Comparison of ENCODE assay signal across 8 cellular contexts in the genomic region with DNA sequence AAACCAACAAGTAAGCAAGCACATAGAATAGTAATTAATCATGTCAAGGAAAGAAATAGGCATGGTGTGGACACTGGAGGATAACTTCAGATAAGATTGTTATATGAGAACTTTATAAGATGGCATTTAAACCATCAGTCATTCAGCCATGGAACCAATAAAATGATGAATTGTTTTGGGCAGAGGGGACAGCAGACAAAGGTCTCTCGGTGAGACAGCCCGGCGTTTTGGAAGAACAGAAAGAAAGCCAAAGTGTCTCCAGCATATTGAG. TPM values are rescaled to one million over a fixed set of nuclear protein-coding genes. Genes with fewer than 3 reads are reported as not detected.
DNase-seq lines count a peak whose midpoint lies in the region; ATAC-seq, FAIRE-seq and TF ChIP-seq lines count a peak whose summit lies in the region.

No MANE protein-coding gene starts in this region.

- H3K4me1 ChIP-seq in astrocyte (ENCODE audit: insufficient read depth, low read length) (peaks cover 11% of the 10 kb centered on the region), lower lobe of right lung (peaks cover 25% of the 10 kb centered on the region), tibial artery (peaks cover 0 to 64% (median 28%) of the 10 kb centered on the region in 4 donors)

- H3K4me1 Mint-ChIP-seq in activated T-cell treated with anti-CD3 and anti-CD28 coated beads, Interleukin-2, amount 50 U/mL, for 4 hours (ENCODE audit: low read depth), result peaks cover 37% of the 10 kb centered on the region
- H3K4me1 Mint-ChIP-seq in astrocyte (ENCODE audit: low read depth, unreplicated experiment), result peaks cover 24% of the 10 kb centered on the region

- H3K9me3 ChIP-seq in astrocyte (ENCODE audit: insufficient read depth, low read depth, low read length) (no peaks in the 10 kb centered on the region), lower lobe of right lung (no peaks in the 10 kb centered on the region), tibial artery (no peaks in the 10 kb centered on the region)

- peaks cover 19% of the 10 kb centered on the region for H3K79me2 ChIP-seq in astrocyte (ENCODE audit: insufficient read depth, low read length)

- peak overlapping the region; percentile 96 for H3K4me3 Mint-ChIP-seq in activated T-cell treated with anti-CD3 and anti-CD28 coated beads, Interleukin-2, amount 50 U/mL, for 4 hours
- H3K4me3 Mint-ChIP-seq in astrocyte (ENCODE audit: unreplicated experiment), result peak overlapping the region; percentile 98

- FAIRE-seq in astrocyte (lab: Jason Lieb, UNC), result no peak

- no peak for TF ChIP-seq CTCF in astrocyte (IDR thresholded peaks at IDR 0.05; ENCODE audit: insufficient read depth, low read depth, low read length)
- TF ChIP-seq CTCF in lower lobe of right lung (IDR thresholded peaks at IDR 0.05), result no peak
- TF ChIP-seq CTCF in tibial artery (IDR thresholded peaks at IDR 0.05), result no peak

- H3K9me3 Mint-ChIP-seq in activated T-cell treated with anti-CD3 and anti-CD28 coated beads, Interleukin-2, amount 50 U/mL, for 4 hours, result no peaks in the 10 kb centered on the region
- H3K9me3 Mint-ChIP-seq in astrocyte (ENCODE audit: unreplicated experiment), result no peaks in the 10 kb centered on the region

- no peak for DNase-seq in activated T-cell treated with anti-CD3 and anti-CD28 coated beads, Interleukin-2, amount 50 U/mL, for 4 hours
- no peak for DNase-seq in activated T-cell treated with anti-CD3 and anti-CD28 coated beads, Interleukin-2, amount 50 U/mL, for 1 hour
- DNase-seq in astrocyte (ENCODE audit: low read depth) (no peak), lower lobe of right lung (no peak), tibial artery (no peak), NK-92 (lab: John Stamatoyannopoulos, UW; ENCODE audit: unreplicated experiment) (no peak), HT-29 (ENCODE audit: low spot score) (no peak), AG20443 (ENCODE audit: low spot score) (no peak)

- H4K20me1 ChIP-seq in astrocyte (ENCODE audit: insufficient read depth, low read length), result peaks cover 11% of the 10 kb centered on the region

- peak overlapping the region; percentile 39 for H3K27ac ChIP-seq in astrocyte (ENCODE audit: low read depth, low read length)
- peak overlapping the region; percentile 98 for H3K27ac ChIP-seq in lower lobe of right lung
- peak overlapping the region; percentile 98 to 99 for H3K27ac ChIP-seq in tibial artery

- H3K36me3 ChIP-seq in astrocyte (ENCODE audit: insufficient read depth, low read length) (no peaks in the 10 kb centered on the region), lower lobe of right lung (no peaks in the 10 kb centered on the region), tibial artery (no peaks in the 10 kb centered on the region)

- peak overlapping the region; percentile 73 for H3K27ac Mint-ChIP-seq in astrocyte (ENCODE audit: unreplicated experiment)

- H3K4me3 ChIP-seq in astrocyte (ENCODE audit: insufficient read depth, low read depth, low read length) (peak overlapping the region; percentile 73), lower lobe of right lung (peak overlapping the region; percentile 80), tibial artery (peak overlapping the region; percentile 72 to 88)

- intact Hi-C loops in lower lobe of right lung (cut with DNase I) (no loop called here), tibial artery (cut with DNase I; ENCODE audit: low total_unique reads) (no loop called here)

- H3K27me3 ChIP-seq in astrocyte (ENCODE audit: insufficient read depth, low read length), result no peaks in the 10 kb centered on the region
- no peaks in the 10 kb centered on the region for H3K27me3 ChIP-seq in lower lobe of right lung (ENCODE audit: low read depth)
- H3K27me3 ChIP-seq in tibial artery, result no peaks in the 10 kb centered on the region

- H3K36me3 Mint-ChIP-seq in activated T-cell treated with anti-CD3 and anti-CD28 coated beads, Interleukin-2, amount 50 U/mL, for 4 hours (ENCODE audit: insufficient read depth), result no peaks in the 10 kb centered on the region
- no peaks in the 10 kb centered on the region for H3K36me3 Mint-ChIP-seq in astrocyte (ENCODE audit: low read depth, unreplicated experiment)

- peak overlapping the region; percentile 80 for H2AFZ ChIP-seq in astrocyte (ENCODE audit: low read depth, low read length)

- peak overlapping the region; percentile 83 for H3K4me2 ChIP-seq in astrocyte (ENCODE audit: low read length)

- ATAC-seq in activated T-cell treated with anti-CD3 and anti-CD28 coated beads, Interleukin-2, amount 50 U/mL, for 4 hours, result no peak
- ATAC-seq in lower lobe of right lung, result no peak

- H3K9ac ChIP-seq in astrocyte (ENCODE audit: low read length), result peak overlapping the region; percentile 75

- no peaks in the 10 kb centered on the region for H3K27me3 Mint-ChIP-seq in activated T-cell treated with anti-CD3 and anti-CD28 coated beads, Interleukin-2, amount 50 U/mL, for 4 hours (ENCODE audit: low read depth)
- H3K27me3 Mint-ChIP-seq in astrocyte (ENCODE audit: low read depth, unreplicated experiment), result no peaks in the 10 kb centered on the region

RNA-seq across cellular contexts. Expression of a gene that starts 0.8 kb away (rescaled TPM):
- 10 to 100 TPM; 31.5 to 38.4 (median 35.9) TPM for total RNA-seq in activated T-cell treated with anti-CD3 and anti-CD28 coated beads, Interleukin-2, amount 50 U/mL, for 4 hours
- total RNA-seq in astrocyte, result 39.9 and 42.3 TPM in 2 replicates
- total RNA-seq in lower lobe of right lung, result 36.5 TPM
- total RNA-seq in HT-29 (2014; rRNA removed; shearing (Covaris generic)), result 4.1 and 11.0 TPM in 2 replicates

Comparison
In these comparisons a context has a peak if more than half of its experiments do, and no peak if none do; other contexts are left out.
1. H3K27ac ChIP-seq: peak in every context shown above with its lines; median percentile 98 in tibial artery; 98 in lower lobe of right lung; 39 in astrocyte.